Comparison of ENCODE assay signal across 21 cellular contexts in genomic region chr5:112473989-112474388, GRCh38.
"Had no signal": no experiment of that assay in that cellular context is flagged by ENCODE, and none has a peak within 500 bp of the region (broad histone marks: within the 10 kb centered on the region; RNA-seq: fewer than 3 reads in every experiment).

No MANE protein-coding gene starts in this region.

- ATAC-seq: SK-N-SH treated with all-trans-retinoic acid at 6 μM for 48 hours had no signal

- H3K9me3 ChIP-seq: MG63, SJCRH30 had no signal

- H3K27ac ChIP-seq: SJCRH30 had no signal

- H3K4me3 ChIP-seq: MG63, SJCRH30 had no signal

- H3K27me3 ChIP-seq: MG63, SJCRH30 had no signal

- FAIRE-seq: RCC 7860 had no signal

- H3K36me3 ChIP-seq: MG63, SJCRH30 had no signal

- DNase-seq: KBM-7, MG63, NCI-H1092, NCI-H1105 treated with DMSO at 0.1 percent for 48 hours, NCI-H1417 treated with DMSO at 0.1 percent for 48 hours, NCI-H146, NCI-H1694 treated with DMSO at 0.1 percent for 48 hours, NCI-H1930, NCI-H2081, NCI-H2171, NCI-H226, NCI-H446, NCI-H510A, NCI-H524 treated with DMSO at 0.1 percent for 48 hours, NCI-H69, NCI-H774, RPMI8226, SHP77 treated with DMSO at 0.1 percent for 48 hours, SJCRH30 had no signal
